Comparison of ENCODE assay signal across 1 cellular context in the genomic region with DNA sequence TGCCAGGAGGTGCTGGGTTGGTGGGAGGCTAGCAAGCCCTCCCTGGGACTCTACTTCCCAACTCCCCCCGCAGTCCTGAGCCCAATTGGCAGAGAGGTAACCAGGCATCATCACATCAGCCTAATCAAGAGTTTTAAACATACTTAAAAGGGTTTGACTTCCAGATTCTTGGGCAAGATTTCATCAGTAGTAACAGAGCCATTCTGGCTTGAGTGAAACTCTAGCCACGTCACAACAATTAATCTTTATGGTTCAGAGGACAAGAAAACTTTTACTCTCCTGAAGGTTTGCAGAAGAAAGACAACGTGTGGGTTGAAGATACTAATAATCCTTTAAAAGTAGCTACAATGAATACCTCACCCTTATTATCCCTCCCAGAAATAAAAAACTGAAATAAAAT.
TF ChIP-seq lines count a peak whose summit lies in the region.

No MANE protein-coding gene starts in this region.

TF ChIP-seq in IMR-90, 13 proteins besides CTCF, POLR2A, EP300 and RAD21 (continued from another document):
- TF ChIP-seq NFE2L2 (IDR thresholded peaks at IDR 0.05; ENCODE audit: low read depth, low read length) (no peak), SMC3 (IDR thresholded peaks at IDR 0.05; ENCODE audit: low read depth, low read length) (no peak), CEBPB (IDR thresholded peaks at IDR 0.05; ENCODE audit: low read depth, low read length) (no peak), RFX5 (IDR thresholded peaks at IDR 0.05; ENCODE audit: low read depth, low read length) (no peak), RCOR1 (IDR thresholded peaks at IDR 0.05; ENCODE audit: insufficient replicate concordance, low read length) (no peak), MXI1 (IDR thresholded peaks at IDR 0.05; ENCODE audit: borderline replicate concordance, low read depth, low read length) (no peak), MAFK (IDR thresholded peaks at IDR 0.05; ENCODE audit: low read depth, low read length) (no peak), FOS (IDR thresholded peaks at IDR 0.05; ENCODE audit: low read depth, low read length) (no peak), CHD1 (IDR thresholded peaks at IDR 0.05; ENCODE audit: low read depth, low read length) (no peak), MAZ (IDR thresholded peaks at IDR 0.05; ENCODE audit: borderline replicate concordance, low read depth, low read length) (no peak)
- TF ChIP-seq, protein P1, sequence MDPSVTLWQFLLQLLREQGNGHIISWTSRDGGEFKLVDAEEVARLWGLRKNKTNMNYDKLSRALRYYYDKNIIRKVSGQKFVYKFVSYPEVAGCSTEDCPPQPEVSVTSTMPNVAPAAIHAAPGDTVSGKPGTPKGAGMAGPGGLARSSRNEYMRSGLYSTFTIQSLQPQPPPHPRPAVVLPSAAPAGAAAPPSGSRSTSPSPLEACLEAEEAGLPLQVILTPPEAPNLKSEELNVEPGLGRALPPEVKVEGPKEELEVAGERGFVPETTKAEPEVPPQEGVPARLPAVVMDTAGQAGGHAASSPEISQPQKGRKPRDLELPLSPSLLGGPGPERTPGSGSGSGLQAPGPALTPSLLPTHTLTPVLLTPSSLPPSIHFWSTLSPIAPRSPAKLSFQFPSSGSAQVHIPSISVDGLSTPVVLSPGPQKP (IDR thresholded peaks at IDR 0.05; ENCODE audit: borderline replicate concordance, low read depth, low read length): no peak
- TF ChIP-seq, protein P2, sequence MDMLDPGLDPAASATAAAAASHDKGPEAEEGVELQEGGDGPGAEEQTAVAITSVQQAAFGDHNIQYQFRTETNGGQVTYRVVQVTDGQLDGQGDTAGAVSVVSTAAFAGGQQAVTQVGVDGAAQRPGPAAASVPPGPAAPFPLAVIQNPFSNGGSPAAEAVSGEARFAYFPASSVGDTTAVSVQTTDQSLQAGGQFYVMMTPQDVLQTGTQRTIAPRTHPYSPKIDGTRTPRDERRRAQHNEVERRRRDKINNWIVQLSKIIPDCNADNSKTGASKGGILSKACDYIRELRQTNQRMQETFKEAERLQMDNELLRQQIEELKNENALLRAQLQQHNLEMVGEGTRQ (IDR thresholded peaks at IDR 0.05; ENCODE audit: low read depth, low read length): no peak
